23 cellular contexts compared by ENCODE assay signal in the genomic region with DNA sequence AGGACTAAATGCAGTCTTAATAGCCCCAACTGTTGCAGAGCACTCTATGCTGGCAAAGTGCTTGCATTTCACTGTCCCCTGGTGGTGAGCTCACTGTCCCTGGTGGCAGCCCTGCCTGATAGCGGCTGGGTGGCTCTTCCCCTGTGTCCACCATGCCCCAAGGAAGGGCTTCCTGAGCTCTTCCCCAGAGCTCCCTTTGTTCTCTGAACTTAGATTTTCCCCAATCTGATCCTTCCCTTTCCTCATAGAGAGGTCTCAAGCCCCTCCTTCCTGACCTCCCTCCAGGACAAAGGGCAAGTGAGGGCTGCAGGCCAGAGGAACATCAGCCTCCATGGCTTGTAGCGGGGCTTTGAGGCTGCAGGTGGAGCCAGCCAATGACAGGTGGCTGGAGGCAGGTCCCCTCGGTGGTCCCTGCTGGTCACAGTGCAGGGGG. TPM values are rescaled to one million over a fixed set of nuclear protein-coding genes. Genes with fewer than 3 reads are reported as not detected.
DNase-seq lines count a peak whose midpoint lies in the region; ATAC-seq and TF ChIP-seq lines count a peak whose summit lies in the region.
"Had no signal": no experiment of that assay in that cellular context is flagged by ENCODE, and none has a peak within 500 bp of the region (broad histone marks: within the 10 kb centered on the region; RNA-seq: fewer than 3 reads in every experiment).

No MANE protein-coding gene starts in this region.

- no peak overlapping the region for H3K9ac ChIP-seq in H9 (ENCODE audit: extremely low read depth, insufficient read length, low read length)

- no peak overlapping the region for H3K56ac ChIP-seq in H9 (ENCODE audit: insufficient read length, low read depth, low read length)

- H2BK120ac ChIP-seq in H9 (ENCODE audit: low read depth, low read length, poor library complexity, severe bottlenecking): no peak overlapping the region

- TF ChIP-seq CTCF in BJ (IDR thresholded peaks at IDR 0.05; ENCODE audit: insufficient read depth, low read depth, low read length) (peak; percentile 9; the same call in 1 of the 2 replicates), H9 (conservative IDR thresholded peaks at IDR 0.05) (peak; percentile 39; the same call in 2 of the 3 replicates), hepatocyte (IDR thresholded peaks at IDR 0.05; ENCODE audit: poor library complexity) (no peak)

- H3K27ac ChIP-seq in H9 (ENCODE audit: insufficient read length, low read depth, low read length) (no peak overlapping the region), hepatocyte (no peak overlapping the region)
- H3K27ac ChIP-seq: ascending aorta, SK-N-MC, suprapubic skin had no signal

- H3K23me2 ChIP-seq in H9 (ENCODE audit: insufficient read length, low read depth, low read length, poor library complexity, severe bottlenecking): no peaks in the 10 kb centered on the region

- H3K4me3 Mint-ChIP-seq in H9 (no peak overlapping the region), T-helper 17 cell (no peak overlapping the region)

- no peak overlapping the region for H2BK5ac ChIP-seq in H9 (ENCODE audit: insufficient read length, low read length)

- H3K4me1 Mint-ChIP-seq in H9: peaks cover 5 to 7% of the 10 kb centered on the region in 2 experiments
- H3K4me1 Mint-ChIP-seq in T-helper 17 cell: peaks cover 5% of the 10 kb centered on the region

- no peak overlapping the region for H3K4ac ChIP-seq in H9 (ENCODE audit: low read depth, low read length)

- no peaks in the 10 kb centered on the region for H3K79me1 ChIP-seq in H9 (ENCODE audit: insufficient read depth, low read depth, low read length, poor library complexity, severe bottlenecking)

- H3K27me3 Mint-ChIP-seq in H9 (ENCODE audit: low read depth) (peaks cover 38% of the 10 kb centered on the region), T-helper 17 cell (peaks cover 54% of the 10 kb centered on the region)

- no peaks in the 10 kb centered on the region for H4K20me1 ChIP-seq in H9 (ENCODE audit: control insufficient read depth, insufficient read depth, insufficient read length)
- no peaks in the 10 kb centered on the region for H4K20me1 ChIP-seq in hepatocyte (ENCODE audit: insufficient read depth, poor library complexity, severe bottlenecking)

- H3K4me3 ChIP-seq in BJ (ENCODE audit: low read depth, low read length) (no peak overlapping the region), hepatocyte (no peak overlapping the region)
- H3K4me3 ChIP-seq: ascending aorta, SK-N-MC, suprapubic skin had no signal

- H3T11ph ChIP-seq in H9 (ENCODE audit: low read length): no peak overlapping the region

- H4K91ac ChIP-seq in H9 (ENCODE audit: insufficient read length, low read depth, low read length): no peak overlapping the region

- H3K36me3 Mint-ChIP-seq in H9 (ENCODE audit: insufficient read depth in 1 of 3, low read depth in 3 of 3) (no peaks in the 10 kb centered on the region), T-helper 17 cell (ENCODE audit: low read depth) (peaks cover 5% of the 10 kb centered on the region)

- ATAC-seq in T-helper 17 cell: no peak

- H3K9me3 Mint-ChIP-seq in H9: no peaks in the 10 kb centered on the region

- POLR2A ChIA-PET in BJ (lab: Charles Lee): no interaction called here

- no peak overlapping the region for H4K5ac ChIP-seq in H9 (ENCODE audit: insufficient read length, low read depth, low read length)

- H2BK20ac ChIP-seq in H9 (ENCODE audit: low read depth, low read length, poor library complexity, severe bottlenecking): no peak overlapping the region

- no peak for DNase-seq in BJ (ENCODE audit: low read depth)
- DNase-seq in H9: peak; percentile 52
- DNase-seq in T-helper 17 cell: no peak
- peak; percentile 55 for DNase-seq in islet precursor cell
- no peak for DNase-seq in hepatocyte (ENCODE audit: low spot score)
- no peak for DNase-seq in HCEC 1CT
- no peak for DNase-seq in activated CD4-positive, alpha-beta T cell treated with anti-CD3 and anti-CD28 coated beads for 1 hour
- no peak for DNase-seq in activated naive CD4-positive, alpha-beta T cell treated with Interleukin-2 at 50 U/mL for 16 hours
- DNase-seq: activated CD4-positive, alpha-beta T cell treated with anti-CD3 and anti-CD28 coated beads, Interleukin-2, amount 50 U/mL, for 4 hours; activated naive CD4-positive, alpha-beta T cell treated with anti-CD3 and anti-CD28 coated beads, Interleukin-2, amount 50 U/mL, for 16 hours; activated T-cell treated with anti-CD3 and anti-CD28 coated beads, Interleukin-2, amount 50 U/mL, for 1 hour; AML-193; Calu3; foreskin fibroblast; hypothalamus; midbrain; NCI-H2081 treated with DMSO at 0.1 percent for 48 hours; NCI-H510A treated with DMSO at 0.1 percent for 48 hours; OCI-M1; stimulated activated CD4-positive, alpha-beta T cell treated with anti-CD3 and anti-CD28 coated beads, Interleukin-12 subunit alpha, Interleukin-12 subunit beta, amount 100 ng/mL, for 4 hours had no signal

- no peak overlapping the region for H2BK12ac ChIP-seq in H9 (ENCODE audit: insufficient read length, low read depth, low read length)

- H3K14ac ChIP-seq in H9 (ENCODE audit: insufficient read depth, low read length): no peak overlapping the region

- H3K9me3 ChIP-seq in H9 (ENCODE audit: control insufficient read depth, low read depth, low read length) (no peaks in the 10 kb centered on the region), T-helper 17 cell (ENCODE audit: control insufficient read depth, low read length, poor library complexity, severe bottlenecking) (no peaks in the 10 kb centered on the region), hepatocyte (ENCODE audit: low read depth) (no peaks in the 10 kb centered on the region)
- H3K9me3 ChIP-seq: ascending aorta, suprapubic skin had no signal

- CTCF ChIA-PET in BJ (lab: Yijun Ruan, JAX): interaction anchor here (1.2 kb wide), 1 partner anchor 24 kb away, joined by 3 read pairs; no protein-coding TSS in a partner anchor

- no CpG with 5 or more reads among the region's 3 CpGs for WGBS in H9 (ENCODE audit: extremely low coverage, insufficient read length, low lambda C conversion rate)
- WGBS in hepatocyte (ENCODE audit: low lambda C conversion rate, missing lambda C conversion rate): 48% methylated on average over 3 of the region's 3 CpGs

- H3K4me1 ChIP-seq in H9 (ENCODE audit: insufficient read depth, low read length): no peaks in the 10 kb centered on the region
- no peaks in the 10 kb centered on the region for H3K4me1 ChIP-seq in hepatocyte (ENCODE audit: insufficient read depth)
- H3K4me1 ChIP-seq: ascending aorta, suprapubic skin had no signal

- peaks cover 25% of the 10 kb centered on the region for H3K27me3 ChIP-seq in BJ (ENCODE audit: control insufficient read depth, insufficient read depth, low read length)
- H3K27me3 ChIP-seq in H9 (ENCODE audit: insufficient read depth, low read length): no peaks in the 10 kb centered on the region
- H3K27me3 ChIP-seq in hepatocyte: no peaks in the 10 kb centered on the region
- H3K27me3 ChIP-seq: ascending aorta, suprapubic skin had no signal

- no peak overlapping the region for H3K18ac ChIP-seq in H9 (ENCODE audit: insufficient read length, low read depth, low read length)

- H3K4me2 ChIP-seq in H9 (ENCODE audit: insufficient read depth, insufficient read length, low read length) (no peak overlapping the region), hepatocyte (no peak overlapping the region)

- no peak overlapping the region for H2AK5ac ChIP-seq in H9 (ENCODE audit: insufficient read length, low read length)

- no peak overlapping the region; a peak in 1 of 7 replicates for H3K27ac Mint-ChIP-seq in H9
- H3K27ac Mint-ChIP-seq in T-helper 17 cell: peak overlapping the region; percentile 39

- H3K79me2 ChIP-seq in H9 (ENCODE audit: insufficient read depth, low read length): no peaks in the 10 kb centered on the region
- H3K79me2 ChIP-seq in hepatocyte: no peaks in the 10 kb centered on the region

- no peak overlapping the region for H3K23ac ChIP-seq in H9 (ENCODE audit: insufficient read length, low read depth, low read length)

- no peak overlapping the region for H2BK15ac ChIP-seq in H9 (ENCODE audit: low read depth, low read length)

- no peaks in the 10 kb centered on the region for H3K9me2 ChIP-seq in hepatocyte (replicated peaks; ENCODE audit: insufficient read depth)

- no peak overlapping the region for H2AFZ ChIP-seq in H9 (ENCODE audit: low read length)
- H2AFZ ChIP-seq in hepatocyte: no peak overlapping the region

- H4K8ac ChIP-seq in H9 (replicated peaks; ENCODE audit: insufficient read length, low read depth, low read length): no peak overlapping the region

- H3K36me3 ChIP-seq in BJ (ENCODE audit: control insufficient read depth, insufficient read depth, low read length): no peaks in the 10 kb centered on the region
- no peaks in the 10 kb centered on the region for H3K36me3 ChIP-seq in hepatocyte (replicated peaks; ENCODE audit: insufficient read depth, low read depth)
- H3K36me3 ChIP-seq: ascending aorta, suprapubic skin had no signal

RNA-seq across cellular contexts. Expression of a gene that starts 17.0 kb away (rescaled TPM):
- polyA plus RNA-seq in BJ (2011; rRNA removed) (not detected in 2 replicates), hepatocyte (1.3 and 1.8 TPM in 2 replicates)
- polyA minus RNA-seq in BJ (2011; rRNA and poly(A)+ RNA removed): not detected in 2 replicates
- total RNA-seq in H9 (2021) (0.24 TPM in 1 of 2 replicates, not detected in the other), T-helper 17 cell (not detected), hepatocyte (0.63 and 0.68 TPM in 2 replicates)
- total RNA-seq: ascending aorta had no signal

Comparison
In these comparisons a context has a peak if more than half of its experiments do, and no peak if none do; other contexts are left out.
1. DNase-seq: peak in H9 (single experiment) and islet precursor cell (single experiment); none in BJ (single experiment), T-helper 17 cell (0 of 3), hepatocyte (single experiment), HCEC 1CT (single experiment), activated CD4-positive, alpha-beta T cell treated with anti-CD3 and anti-CD28 coated beads for 1 hour (single experiment) and activated naive CD4-positive, alpha-beta T cell treated with Interleukin-2 at 50 U/mL for 16 hours (single experiment).